13 cellular contexts compared by ENCODE assay signal in genomic region chr12:59636945-59637656, GRCh38. TPM values are rescaled to one million over a fixed set of nuclear protein-coding genes. Genes with fewer than 3 reads are reported as not detected.
DNase-seq lines count a peak whose midpoint lies in the region; ATAC-seq and TF ChIP-seq lines count a peak whose summit lies in the region.
"Had no signal": no experiment of that assay in that cellular context is flagged by ENCODE, and none has a peak within 500 bp of the region (broad histone marks: within the 10 kb centered on the region; RNA-seq: fewer than 3 reads in every experiment).

No MANE protein-coding gene starts in this region.

- no peak overlapping the region for H3K27ac ChIP-seq in CD8-positive, alpha-beta memory T cell (ENCODE audit: low read depth, low read length)
- H3K27ac ChIP-seq in spleen (no peak overlapping the region), foreskin keratinocyte (no peak overlapping the region)

- peaks cover 9% of the 10 kb centered on the region for H3K4me1 ChIP-seq in CD8-positive, alpha-beta memory T cell (ENCODE audit: insufficient read depth, low read length)
- peaks cover 0 to 21% (median 0%) of the 10 kb centered on the region in 6 donors for H3K4me1 ChIP-seq in spleen
- no peaks in the 10 kb centered on the region for H3K4me1 ChIP-seq in foreskin keratinocyte

- H3K27me3 Mint-ChIP-seq in CD8-positive, alpha-beta memory T cell: no peaks in the 10 kb centered on the region
- H3K27me3 Mint-ChIP-seq in activated B cell treated with CpG ODN at 0.5 μM for 24 hours: no peaks in the 10 kb centered on the region

- no peaks in the 10 kb centered on the region for H3K27me3 ChIP-seq in CD8-positive, alpha-beta memory T cell (ENCODE audit: insufficient read depth, low read length, poor library complexity, severe bottlenecking)
- H3K27me3 ChIP-seq in spleen (replicated peaks in 1 of 7) (no peaks in the 10 kb centered on the region), foreskin keratinocyte (no peaks in the 10 kb centered on the region)
- H3K27me3 ChIP-seq: MG63 had no signal

- intact Hi-C loops in activated B cell treated with CpG ODN at 0.5 μM for 24 hours (cut with micrococcal nuclease): no loop called here
- intact Hi-C loops in spleen (cut with DNase I; ENCODE audit: low total_unique reads): no loop called here

- TF ChIP-seq POLR2A in spleen (IDR thresholded peaks at IDR 0.05): no peak

- peaks cover 57 to 75% (median 72%) of the 10 kb centered on the region in 3 donors for H3K4me1 Mint-ChIP-seq in CD8-positive, alpha-beta memory T cell
- H3K4me1 Mint-ChIP-seq in activated B cell treated with CpG ODN at 0.5 μM for 24 hours: peaks cover 41% of the 10 kb centered on the region

- no peaks in the 10 kb centered on the region for H3K9me3 Mint-ChIP-seq in CD8-positive, alpha-beta memory T cell
- H3K9me3 Mint-ChIP-seq in activated B cell treated with CpG ODN at 0.5 μM for 24 hours: no peaks in the 10 kb centered on the region

- peak overlapping the region in 6 of 8 donors; percentile 4 to 83 (median 64) for H3K27ac Mint-ChIP-seq in CD8-positive, alpha-beta memory T cell
- peak overlapping the region; percentile 35 for H3K27ac Mint-ChIP-seq in activated B cell treated with CpG ODN at 0.5 μM for 24 hours

- peak overlapping the region in 4 of 7 donors; percentile 0 to 52 (median 22) for H3K4me3 Mint-ChIP-seq in CD8-positive, alpha-beta memory T cell
- H3K4me3 Mint-ChIP-seq in activated B cell treated with CpG ODN at 0.5 μM for 24 hours: no peak overlapping the region

- TF ChIP-seq CTCF in activated B cell treated with CpG ODN at 0.5 μM for 24 hours (IDR thresholded peaks at IDR 0.05) (no peak), spleen (IDR thresholded peaks at IDR 0.05 in 8 of 11, conservative IDR thresholded peaks at IDR 0.05 in 3 of 11) (no peak), foreskin keratinocyte (conservative IDR thresholded peaks at IDR 0.05) (no peak)

- no peaks in the 10 kb centered on the region for H3K9me3 ChIP-seq in CD8-positive, alpha-beta memory T cell (ENCODE audit: low read length)
- H3K9me3 ChIP-seq in spleen: no peaks in the 10 kb centered on the region
- H3K9me3 ChIP-seq: MG63 had no signal

- CTCF ChIA-PET in CD8-positive, alpha-beta memory T cell (lab: Charles Lee): no interaction called here
- CTCF ChIA-PET in activated B cell treated with CpG ODN at 0.5 μM for 24 hours (lab: Charles Lee): no interaction called here

- no peaks in the 10 kb centered on the region for H3K36me3 ChIP-seq in CD8-positive, alpha-beta memory T cell (ENCODE audit: insufficient read depth, low read length)
- no peaks in the 10 kb centered on the region for H3K36me3 ChIP-seq in spleen
- H3K36me3 ChIP-seq: MG63 had no signal

- H3K36me3 Mint-ChIP-seq in CD8-positive, alpha-beta memory T cell: peaks cover 0 to 9% (median 6%) of the 10 kb centered on the region in 3 donors
- peaks cover 5% of the 10 kb centered on the region for H3K36me3 Mint-ChIP-seq in activated B cell treated with CpG ODN at 0.5 μM for 24 hours (ENCODE audit: low read depth)

- no peak overlapping the region for H3K4me3 ChIP-seq in CD8-positive, alpha-beta memory T cell (ENCODE audit: low read length)
- no peak overlapping the region for H3K4me3 ChIP-seq in spleen
- H3K4me3 ChIP-seq: MG63 had no signal

- WGBS in spleen, 5 donors: 65 to 80% (median 73%) methylated on average over 3 of the region's 3 CpGs

- peak; percentile 67 for ATAC-seq in GM18909 (IDR thresholded peaks at IDR 0.05; ENCODE audit: poor library complexity, unreplicated experiment)
- ATAC-seq in HG02623 (IDR thresholded peaks at IDR 0.05; ENCODE audit: unreplicated experiment): peak; percentile 59
- peak; percentile 52 for ATAC-seq in activated B cell treated with CpG ODN at 0.5 μM for 24 hours (ENCODE audit: low read depth)
- ATAC-seq in foreskin keratinocyte: no peak

- no peak for DNase-seq in CD8-positive, alpha-beta memory T cell
- no peak for DNase-seq in activated B cell treated with CpG ODN at 0.5 μM for 24 hours
- DNase-seq in spleen: no peak
- DNase-seq in stimulated activated CD4-positive, alpha-beta T cell treated with anti-CD3 and anti-CD28 coated beads, Interleukin-1b, Interleukin-23, amount 100 ng/mL, for 48 hours: no peak
- DNase-seq in activated effector memory CD4-positive, alpha-beta T cell treated with Interleukin-2 at 50 U/mL for 16 hours: no peak
- no peak for DNase-seq in foreskin keratinocyte
- DNase-seq: activated T-cell treated with anti-CD3 and anti-CD28 coated beads, Interleukin-2, amount 50 U/mL, for 48 hours; AML-193; MG63; SHP77; stimulated activated CD4-positive, alpha-beta T cell treated with anti-CD3 and anti-CD28 coated beads, Interleukin-4, amount 100 ng/mL, for 4 hours had no signal

- POLR2A ChIA-PET in CD8-positive, alpha-beta memory T cell (lab: Charles Lee): interaction anchor here (0.9 kb wide), 1 partner anchor 15 kb away, joined by 3 read pairs; no protein-coding TSS in a partner anchor
- POLR2A ChIA-PET in activated B cell treated with CpG ODN at 0.5 μM for 24 hours (lab: Charles Lee): interaction anchor here (0.7 to 0.9 kb wide), 2 partner anchors 40 to 41 kb away, joined by 3 to 4 read pairs; partner anchors contain the start of gene SLC16A7

RNA-seq across cellular contexts. Expression of gene SLC16A7, which starts 41.3 kb away (rescaled TPM):
- 10 to 100 TPM; 34.0 to 35.1 TPM for total RNA-seq in CD8-positive, alpha-beta memory T cell
- 30.3 TPM for polyA plus RNA-seq in CD8-positive, alpha-beta memory T cell
- 20.4 and 22.4 TPM in 2 replicates for total RNA-seq in activated B cell treated with CpG ODN at 0.5 μM for 24 hours
- total RNA-seq in spleen: 10 to 100 TPM; 46.0 to 98.8 (median 62.8) TPM
- 1 to 10 TPM; 3.2 to 3.7 (median 3.5) TPM for polyA plus RNA-seq in spleen
- total RNA-seq in foreskin keratinocyte: 0.88 and 1.4 TPM in 2 replicates
- polyA plus RNA-seq in foreskin keratinocyte: 0.04 and 0.17 TPM in 2 replicates
